Comparison of ENCODE assay signal across 35 cellular contexts in genomic region chr11:58429273-58429672, GRCh38. TPM values are rescaled to one million over a fixed set of nuclear protein-coding genes. Genes with fewer than 3 reads are reported as not detected.
"Had no signal": no experiment of that assay in that cellular context is flagged by ENCODE, and none has a peak within 500 bp of the region (broad histone marks: within the 10 kb centered on the region; RNA-seq: fewer than 3 reads in every experiment).

No MANE protein-coding gene starts in this region.

- H3K27ac ChIP-seq: neural progenitor cell, ovary, parathyroid adenoma, psoas muscle, skin epidermis, spleen, suprapubic skin, testis, tibial artery, transverse colon, upper lobe of right lung, uterus had no signal

- H3K9me3 ChIP-seq: ovary, suprapubic skin, testis, upper lobe of right lung, uterus had no signal

- DNase-seq: naive thymus-derived CD4-positive, alpha-beta T cell; natural killer cell; occipital lobe; ovary; posterior cingulate gyrus; psoas muscle; right cardiac atrium; spleen; stimulated activated CD4-positive, alpha-beta T cell treated with anti-CD3 and anti-CD28 coated beads, Interleukin-12 subunit alpha, Interleukin-12 subunit beta, amount 100 ng/mL, for 4 hours; stimulated activated CD4-positive, alpha-beta T cell treated with anti-CD3 and anti-CD28 coated beads, Interleukin-1b, Interleukin-23, amount 100 ng/mL, for 48 hours; stimulated activated CD4-positive, alpha-beta T cell treated with anti-CD3 and anti-CD28 coated beads, Interleukin-4, amount 100 ng/mL, for 1 hour; stimulated activated CD4-positive, alpha-beta T cell treated with anti-CD3 and anti-CD28 coated beads, Interleukin-4, amount 100 ng/mL, for 4 hours; stimulated activated CD8-positive, alpha-beta memory T cell treated with anti-CD3 and anti-CD28 coated beads, Interleukin-4, amount 100 ng/mL, for 48 hours; stimulated activated naive CD4-positive, alpha-beta T cell; stimulated activated naive CD8-positive, alpha-beta T cell treated with anti-CD3 and anti-CD28 coated beads, Interleukin-15, amount 100 ng/mL, for 72 hours; stimulated activated naive CD8-positive, alpha-beta T cell treated with anti-CD3 and anti-CD28 coated beads, Interleukin-15, Interleukin-2, amounts not matched to agents 100 U/mL and 50 U/mL, for 24 hours; substantia nigra; testis; tibial artery; transverse colon; upper lobe of right lung; uterus had no signal

- H3K27me3 ChIP-seq: neural progenitor cell, ovary, suprapubic skin, testis, tibial artery, transverse colon, upper lobe of right lung, uterus had no signal

- H3K4me1 ChIP-seq: neural progenitor cell, parathyroid adenoma, psoas muscle, spleen, suprapubic skin, testis, tibial artery, transverse colon, upper lobe of right lung, uterus had no signal

- H3K9ac ChIP-seq: neural progenitor cell, parathyroid adenoma had no signal

- H3K36me3 ChIP-seq: neural progenitor cell, ovary, spleen, suprapubic skin, tibial artery, transverse colon, upper lobe of right lung, uterus had no signal

- H3K4me3 ChIP-seq: neural progenitor cell, ovary, psoas muscle, skin epidermis, smooth muscle cell, spleen, suprapubic skin, testis, tibial artery, transverse colon, upper lobe of right lung, uterus had no signal

- H2AFZ ChIP-seq: neural progenitor cell, parathyroid adenoma had no signal

- ATAC-seq: naive thymus-derived CD4-positive, alpha-beta T cell; natural killer cell; psoas muscle; right cardiac atrium; sciatic nerve; stimulated activated memory B cell treated with anti-CD40 and anti-IgM and Interleukin-4, amounts not matched to agents 10 μg/mL and 1 μg/mL and 100 μg/mL, for 72 hours; stimulated activated naive CD8-positive, alpha-beta T cell treated with anti-CD3 and anti-CD28 coated beads, Interleukin-15, amount 100 ng/mL, for 72 hours; stimulated activated naive CD8-positive, alpha-beta T cell treated with anti-CD3 and anti-CD28 coated beads, Interleukin-15, Interleukin-2, amounts not matched to agents 100 U/mL and 50 U/mL, for 24 hours; upper lobe of right lung had no signal

- H3K4me2 ChIP-seq: neural progenitor cell, smooth muscle cell had no signal

RNA-seq across cellular contexts. Expression of gene OR5B2, which starts 1.4 kb away (rescaled TPM):
- total RNA-seq: naive thymus-derived CD4-positive, alpha-beta T cell; natural killer cell; occipital lobe; osteoblast; ovary; progenitor cell of endocrine pancreas; psoas muscle; renal cortical epithelial cell; right cardiac atrium; sciatic nerve; smooth muscle cell; spleen; suprapubic skin; transverse colon; upper lobe of right lung; urinary bladder; uterus had no signal
- polyA plus RNA-seq: naive thymus-derived CD4-positive, alpha-beta T cell; neural cell; ovary; psoas muscle; right cardiac atrium; smooth muscle cell; urinary bladder had no signal

RNA-seq across cellular contexts. Expression of gene OR5B12, which starts 12.8 kb away (rescaled TPM):
- total RNA-seq: natural killer cell, occipital lobe, osteoblast, ovary, progenitor cell of endocrine pancreas, psoas muscle, renal cortical epithelial cell, right cardiac atrium, sciatic nerve, smooth muscle cell, spleen, suprapubic skin, transverse colon, upper lobe of right lung had no signal
- polyA plus RNA-seq: naive thymus-derived CD4-positive, alpha-beta T cell; neural cell; ovary; psoas muscle; right cardiac atrium; smooth muscle cell; urinary bladder had no signal

RNA-seq across cellular contexts. Expression of gene OR5B3, which starts 22.6 kb away (rescaled TPM):
- total RNA-seq: naive thymus-derived CD4-positive, alpha-beta T cell; natural killer cell; occipital lobe; osteoblast; ovary; progenitor cell of endocrine pancreas; psoas muscle; renal cortical epithelial cell; right cardiac atrium; sciatic nerve; smooth muscle cell; spleen; suprapubic skin; testis; transverse colon; upper lobe of right lung; urinary bladder; uterus had no signal
- polyA plus RNA-seq: naive thymus-derived CD4-positive, alpha-beta T cell; neural cell; ovary; psoas muscle; right cardiac atrium; smooth muscle cell; spleen; thymus; urinary bladder had no signal
